ENCODE assay signal across 8 cellular contexts in genomic region chr7:33039257-33039904, GRCh38. TPM values are rescaled to one million over a fixed set of nuclear protein-coding genes. Genes with fewer than 3 reads are reported as not detected.
DNase-seq lines count a peak whose midpoint lies in the region; ATAC-seq lines count a peak whose summit lies in the region.

No MANE protein-coding gene starts in this region.

- no peaks in the 10 kb centered on the region for H3K36me3 ChIP-seq in trophoblast cell (ENCODE audit: control insufficient read depth in 1 of 2, insufficient read depth in 2 of 2, low read length in 2 of 2)

- peak; percentile 44 for ATAC-seq in GM18517 (IDR thresholded peaks at IDR 0.05; ENCODE audit: unreplicated experiment)
- ATAC-seq in HG03342 (IDR thresholded peaks at IDR 0.05; ENCODE audit: unreplicated experiment): peak; percentile 37
- ATAC-seq in left lobe of liver: peak; percentile 44

- no peak overlapping the region for H3K4me3 ChIP-seq in trophoblast cell (ENCODE audit: low read depth, low read length)

- H3K36me3 Mint-ChIP-seq in activated naive CD8-positive, alpha-beta T cell: no peaks in the 10 kb centered on the region

- H3K27ac Mint-ChIP-seq in activated naive CD8-positive, alpha-beta T cell: peak overlapping the region; percentile 76

- WGBS in trophoblast cell (ENCODE audit: extremely low coverage, insufficient coverage, insufficient read length): no CpG with 5 or more reads among the region's 5 CpGs

- H3K27ac ChIP-seq in trophoblast cell (ENCODE audit: low read depth, low read length): no peak overlapping the region

- H2AFZ ChIP-seq in trophoblast cell (ENCODE audit: insufficient read depth, low read length, poor library complexity): no peak overlapping the region

- peaks cover 64% of the 10 kb centered on the region for H3K4me1 Mint-ChIP-seq in activated naive CD8-positive, alpha-beta T cell (ENCODE audit: low read depth)

- H3K9ac ChIP-seq in trophoblast cell (ENCODE audit: low read length): no peak overlapping the region

- H3K27me3 Mint-ChIP-seq in activated naive CD8-positive, alpha-beta T cell: no peaks in the 10 kb centered on the region

- H3K79me2 ChIP-seq in trophoblast cell (ENCODE audit: control insufficient read depth, insufficient read depth, low read length, poor library complexity): no peaks in the 10 kb centered on the region

- no peak overlapping the region for H2AK5ac ChIP-seq in trophoblast cell (ENCODE audit: low read length)

- H3K4ac ChIP-seq in trophoblast cell (ENCODE audit: low read depth, low read length): no peak overlapping the region

- no peaks in the 10 kb centered on the region for H3K27me3 ChIP-seq in trophoblast cell (ENCODE audit: insufficient read depth, low read length)

- H4K12ac ChIP-seq in trophoblast cell (ENCODE audit: low read depth, low read length): no peak overlapping the region

- H2BK5ac ChIP-seq in trophoblast cell (ENCODE audit: low read depth, low read length, poor library complexity): no peak overlapping the region

- no peak overlapping the region for H4K8ac ChIP-seq in trophoblast cell (ENCODE audit: low read depth, low read length)

- no peak overlapping the region for H4K91ac ChIP-seq in trophoblast cell (ENCODE audit: low read depth, low read length)

- no peak for DNase-seq in left lobe of liver (ENCODE audit: low spot score)
- no peak for DNase-seq in stimulated activated naive CD4-positive, alpha-beta T cell treated with Interleukin-2 at 50 U/mL for 16 hours (lab: John Stamatoyannopoulos, UW)
- DNase-seq in NCI-H446 (lab: John Stamatoyannopoulos, UW): no peak
- DNase-seq in trophoblast cell: no peak
- no peak for DNase-seq in activated CD4-positive, alpha-beta T cell treated with anti-CD3 and anti-CD28 coated beads for 4 hours

- peak overlapping the region; percentile 83 for H3K4me3 Mint-ChIP-seq in activated naive CD8-positive, alpha-beta T cell

- H3K18ac ChIP-seq in trophoblast cell (ENCODE audit: low read length): no peak overlapping the region

- no peaks in the 10 kb centered on the region for H3K9me3 ChIP-seq in trophoblast cell (ENCODE audit: insufficient read depth, low read depth, low read length)

- H3K23ac ChIP-seq in trophoblast cell (ENCODE audit: low read length): no peak overlapping the region

- H3K14ac ChIP-seq in trophoblast cell (ENCODE audit: low read length): no peak overlapping the region

- H2BK12ac ChIP-seq in trophoblast cell (ENCODE audit: low read length): no peak overlapping the region

- no peaks in the 10 kb centered on the region for H3K9me3 Mint-ChIP-seq in activated naive CD8-positive, alpha-beta T cell (ENCODE audit: low read depth)

- no peak overlapping the region for H2BK120ac ChIP-seq in trophoblast cell (ENCODE audit: insufficient read depth, low read length, poor library complexity)

- no peaks in the 10 kb centered on the region for H3K79me1 ChIP-seq in trophoblast cell (ENCODE audit: low read length)

- H3K4me1 ChIP-seq in trophoblast cell (ENCODE audit: control insufficient read depth in 1 of 2, insufficient read depth in 2 of 2, low read length in 2 of 2): no peaks in the 10 kb centered on the region

- no peak overlapping the region for H3K4me2 ChIP-seq in trophoblast cell (ENCODE audit: low read length)

RNA-seq across cellular contexts. Expression of gene NT5C3A, which starts 23.2 kb away (rescaled TPM):
- 7.3 TPM for total RNA-seq in left lobe of liver
- 16.5 and 17.2 TPM in 2 replicates for polyA plus RNA-seq in trophoblast cell (2013)
